In the genomic region with DNA sequence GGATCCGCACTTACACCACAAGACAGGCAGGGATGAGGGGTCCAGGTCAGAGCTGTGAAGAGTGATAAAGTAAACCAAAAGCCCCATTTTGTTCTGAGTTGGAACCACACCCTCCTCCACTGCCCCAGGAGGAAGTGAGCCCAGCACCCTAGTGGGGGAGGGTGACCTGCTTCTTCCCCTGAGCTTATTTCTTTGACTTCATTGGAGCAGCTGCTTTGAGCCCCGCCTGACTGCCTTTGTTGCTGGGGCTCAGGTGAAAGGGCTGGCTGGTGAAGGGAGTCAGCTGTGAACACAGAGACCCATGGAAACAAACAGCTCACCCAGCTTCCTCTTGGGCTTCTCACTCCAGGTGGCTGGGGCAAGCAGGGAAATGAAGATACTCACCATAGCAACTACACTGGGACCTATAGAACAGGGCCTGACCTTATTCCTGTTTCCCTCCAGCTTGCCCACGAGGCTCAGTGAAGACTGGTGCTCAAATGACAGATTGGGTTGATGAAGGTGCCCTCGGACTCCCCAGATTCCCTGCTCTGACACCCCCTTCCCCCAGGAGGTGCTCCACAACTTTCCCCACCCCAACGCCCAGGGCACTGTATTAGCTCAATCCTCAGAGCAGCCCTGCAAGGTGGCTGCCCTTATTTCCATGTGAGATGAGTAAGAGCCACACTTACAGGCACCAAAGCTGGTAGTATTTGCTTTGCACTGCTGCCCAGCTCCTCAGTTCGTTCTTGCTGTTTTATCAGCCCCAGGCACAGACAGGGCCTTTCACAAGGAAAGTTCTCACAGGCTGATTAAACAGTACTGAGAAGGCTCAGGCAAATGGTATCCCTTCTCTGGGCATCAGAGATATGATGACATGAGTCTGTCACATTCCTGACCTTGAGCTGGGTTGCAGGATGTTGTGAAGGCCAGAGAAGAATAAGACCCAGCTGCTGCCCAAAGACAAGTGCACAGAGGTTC, we compare ENCODE assay signal across 8 cellular contexts. TPM values are rescaled to one million over a fixed set of nuclear protein-coding genes. Genes with fewer than 3 reads are reported as not detected.
DNase-seq lines count a peak whose midpoint lies in the region; ATAC-seq, FAIRE-seq and TF ChIP-seq lines count a peak whose summit lies in the region.

No MANE protein-coding gene starts in this region.

- peaks cover 50 to 80% (median 64%) of the 10 kb centered on the region in 10 experiments for H3K4me1 ChIP-seq in BLaER1 treated with 17β-estradiol and CSF1 and Interleukin-3, amounts not matched to agents 10 nM and 100 nM
- peaks cover 47% of the 10 kb centered on the region for H3K4me1 ChIP-seq in HepG2 (ENCODE audit: insufficient read depth, low read length)

- peak overlapping the region; percentile 91 to 100 (median 98) for H3K4me2 ChIP-seq in BLaER1 treated with 17β-estradiol and CSF1 and Interleukin-3, amounts not matched to agents 10 nM and 100 nM
- H3K4me2 ChIP-seq in HepG2 (ENCODE audit: low read depth, low read length), result no peak overlapping the region; the same call in 1 of the 2 replicates

- H3K36me3 Mint-ChIP-seq in activated naive CD8-positive, alpha-beta T cell, result peaks cover 17% of the 10 kb centered on the region

- no peaks in the 10 kb centered on the region for H3K9me3 ChIP-seq in BLaER1 treated with 17β-estradiol and CSF1 and Interleukin-3, amounts not matched to agents 10 nM and 100 nM (replicated peaks in 1 of 11)
- no peaks in the 10 kb centered on the region for H3K9me3 ChIP-seq in HepG2 (ENCODE audit: low read length)

- FAIRE-seq in HepG2 (lab: Jason Lieb, UNC), result no peak

- ATAC-seq in GM19328 (IDR thresholded peaks at IDR 0.05; ENCODE audit: unreplicated experiment) (peak; percentile 26), HG03469 (IDR thresholded peaks at IDR 0.05; ENCODE audit: unreplicated experiment) (peak; percentile 32), HepG2 (no peak)

- H3K9ac ChIP-seq in BLaER1 treated with 17β-estradiol and CSF1 and Interleukin-3, amounts not matched to agents 10 nM and 100 nM, result peak overlapping the region; percentile 86 to 97 (median 91)
- H3K9ac ChIP-seq in HepG2 (ENCODE audit: insufficient read depth, low read depth, low read length), result no peak overlapping the region

- H2AFZ ChIP-seq in HepG2 (ENCODE audit: low read length), result no peak overlapping the region

- POLR2A ChIA-PET in HepG2 (lab: Yijun Ruan, JAX), result interaction anchor here (1.2 to 4.9 kb wide), 2 partner anchors 27 to 38 kb away, joined by 7 to 32 read pairs; no protein-coding TSS in a partner anchor

- in situ Hi-C loops in HepG2 (cut with HindIII; ENCODE audit: extremely low pct_ligation_motif_present, low pct_unique_long_range_greater_than_20kb), result no loop called here

- TF ChIP-seq CTCF in HepG2 (CRISPR knock-in tag; IDR thresholded peaks at IDR 0.05), result no peak

- peaks cover 0 to 73% (median 13%) of the 10 kb centered on the region in 11 experiments; a peak in 12 of 22 replicates for H4K20me1 ChIP-seq in BLaER1 treated with 17β-estradiol and CSF1 and Interleukin-3, amounts not matched to agents 10 nM and 100 nM
- H4K20me1 ChIP-seq in HepG2 (ENCODE audit: insufficient read depth, low read length), result no peaks in the 10 kb centered on the region

- no peaks in the 10 kb centered on the region for H3K27me3 Mint-ChIP-seq in activated naive CD8-positive, alpha-beta T cell

- peak overlapping the region; percentile 97 for H3K27ac Mint-ChIP-seq in activated naive CD8-positive, alpha-beta T cell

- H3K9me3 Mint-ChIP-seq in activated naive CD8-positive, alpha-beta T cell (ENCODE audit: low read depth), result no peaks in the 10 kb centered on the region

- TF ChIP-seq RAD21 in HepG2 (CRISPR knock-in tag; IDR thresholded peaks at IDR 0.05), result no peak

- no peak for TF ChIP-seq EP300 in HepG2 (IDR thresholded peaks at IDR 0.05; ENCODE audit: low read depth in 2 of 2, low read length in 2 of 2)
- no peak for TF ChIP-seq EP300 in HepG2 (CRISPR knock-in tag; IDR thresholded peaks at IDR 0.05; ENCODE audit: borderline replicate concordance)

- CTCF ChIA-PET in HepG2 (lab: Yijun Ruan, JAX; ENCODE audit: low intra/inter-chr PET ratio, low total read pairs), result no interaction called here

- no peak for TF ChIP-seq POLR2A in HepG2 (IDR thresholded peaks at IDR 0.05; ENCODE audit: insufficient read depth in 1 of 2, low read depth in 2 of 2, low read length in 2 of 2)

- intact Hi-C loops in HepG2 (cut with micrococcal nuclease; ENCODE audit: unreplicated experiment), result no loop called here

- H3K4me3 ChIP-seq in BLaER1 treated with 17β-estradiol and CSF1 and Interleukin-3, amounts not matched to agents 10 nM and 100 nM, result peak overlapping the region; percentile 75 to 96 (median 85); a peak in 19 of 20 replicates
- no peak overlapping the region for H3K4me3 ChIP-seq in HepG2 (replicated peaks in 1 of 3; ENCODE audit: insufficient read depth in 1 of 3, low read depth in 2 of 3, low read length in 3 of 3)

- DNase-seq in SHP77 treated with DMSO at 0.1 percent for 48 hours (lab: John Stamatoyannopoulos, UW), result peak; percentile 91
- DNase-seq in HepG2 (ENCODE audit: low spot score), result peak; percentile 38
- DNase-seq in stimulated activated CD8-positive, alpha-beta memory T cell treated with anti-CD3 and anti-CD28 coated beads, Interleukin-4, amount 100 ng/mL, for 48 hours, result peak; percentile 75
- DNase-seq in HuH-7.5 (ENCODE audit: low spot score), result no peak

- H3K27me3 ChIP-seq in BLaER1 treated with 17β-estradiol and CSF1 and Interleukin-3, amounts not matched to agents 10 nM and 100 nM, result no peaks in the 10 kb centered on the region
- H3K27me3 ChIP-seq in HepG2 (ENCODE audit: control insufficient read depth in 1 of 2, insufficient read depth in 2 of 2, low read length in 2 of 2), result no peaks in the 10 kb centered on the region

- WGBS in HepG2 (ENCODE audit: low lambda C conversion rate), result 93% methylated on average over 3 of the region's 6 CpGs

- peak overlapping the region; percentile 98 for H3K4me3 Mint-ChIP-seq in activated naive CD8-positive, alpha-beta T cell

- H3K27ac ChIP-seq in BLaER1 treated with 17β-estradiol and CSF1 and Interleukin-3, amounts not matched to agents 10 nM and 100 nM, result peak overlapping the region; percentile 34 to 98 (median 92); a peak in 21 of 22 replicates
- no peak overlapping the region for H3K27ac ChIP-seq in HepG2 (ENCODE audit: extremely low read length, insufficient read depth, low read length)

- H3K36me3 ChIP-seq in BLaER1 treated with 17β-estradiol and CSF1 and Interleukin-3, amounts not matched to agents 10 nM and 100 nM, result peaks cover 45 to 68% (median 59%) of the 10 kb centered on the region in 11 experiments
- H3K36me3 ChIP-seq in HepG2 (replicated peaks in 1 of 2; ENCODE audit: control insufficient read depth in 1 of 2, insufficient read depth in 2 of 2, low read length in 2 of 2), result peaks cover 15 to 42% of the 10 kb centered on the region in 2 experiments; a peak in 4 of 5 replicates

- BruUV-seq in HepG2 (replicated peaks; lab: Mats Ljungman, UMichigan), result no TSS peak

- peaks cover 79% of the 10 kb centered on the region for H3K4me1 Mint-ChIP-seq in activated naive CD8-positive, alpha-beta T cell (ENCODE audit: low read depth)

- H3K79me2 ChIP-seq in HepG2 (ENCODE audit: insufficient read depth, low read length), result peaks cover 3% of the 10 kb centered on the region

RNA-seq across cellular contexts. Expression of a gene that starts 2.4 kb away (rescaled TPM):
- total RNA-seq in HepG2 (2016; rRNA removed; fragmentation: Illumina TruSeq; extraction: Trizol), result 3.2 and 5.5 TPM in 2 replicates
- total RNA-seq in HepG2 (2016; cell fraction: cytosol; rRNA removed; fragmentation: Illumina TruSeq; extraction: Trizol; ENCODE audit: low read depth), result 2.4 TPM in 2 replicates
- 3.2 and 3.4 TPM in 2 replicates for total RNA-seq in HepG2 (2016; cell fraction: insoluble cytoplasmic fraction; rRNA removed; fragmentation: Illumina TruSeq; extraction: Trizol)
- 5.5 and 5.9 TPM in 2 replicates for total RNA-seq in HepG2 (2016; cell fraction: membrane; rRNA removed; fragmentation: Illumina TruSeq; extraction: Trizol)
- 6.8 and 8.8 TPM in 2 replicates for total RNA-seq in HepG2 (2016; cell fraction: nucleus; rRNA removed; fragmentation: Illumina TruSeq; extraction: Trizol)
- polyA plus RNA-seq in HepG2 (2011; rRNA removed), result 2.7 TPM in 2 replicates
- 3.8 and 4.1 TPM in 2 replicates for polyA plus RNA-seq in HepG2 (2011; cell fraction: cytosol; rRNA removed)
- polyA plus RNA-seq in HepG2 (2011; cell fraction: nucleus; rRNA removed), result 3.8 and 5.1 TPM in 2 replicates
- polyA plus RNA-seq in HepG2 (2012), result 4.1 and 7.4 TPM in 2 replicates
- polyA plus RNA-seq in HepG2 (2016; cell fraction: cytosol; fragmentation: Illumina TruSeq; extraction: Trizol; ENCODE audit: low read depth), result 4.9 and 6.3 TPM in 2 replicates
- polyA plus RNA-seq in HepG2 (2016; cell fraction: insoluble cytoplasmic fraction; fragmentation: Illumina TruSeq; extraction: Trizol; ENCODE audit: low read depth), result 7.6 and 11.9 TPM in 2 replicates
- polyA plus RNA-seq in HepG2 (2016; cell fraction: membrane; fragmentation: Illumina TruSeq; extraction: Trizol; ENCODE audit: low read depth), result 11.8 and 12.1 TPM in 2 replicates
- 4.9 and 6.3 TPM in 2 replicates for polyA plus RNA-seq in HepG2 (2016; cell fraction: nucleus; fragmentation: Illumina TruSeq; extraction: Trizol; ENCODE audit: insufficient read depth, low read depth)
- 10.6 and 155 TPM in 2 replicates for polyA minus RNA-seq in HepG2 (2011; rRNA and poly(A)+ RNA removed; ENCODE audit: low replicate concordance)
- polyA minus RNA-seq in HepG2 (2011; cell fraction: cytosol; rRNA and poly(A)+ RNA removed), result 4.4 and 5.2 TPM in 2 replicates
- polyA minus RNA-seq in HepG2 (2011; cell fraction: nucleus; rRNA and poly(A)+ RNA removed), result 9.1 and 17.2 TPM in 2 replicates

RNA-seq across cellular contexts. Expression of a gene that starts 28.6 kb away (rescaled TPM):
- total RNA-seq in HepG2 (2016; rRNA removed; fragmentation: Illumina TruSeq; extraction: Trizol), result 0.22 TPM in 1 of 2 replicates, not detected in the other
- not detected in 2 replicates for total RNA-seq in HepG2 (2016; cell fraction: cytosol; rRNA removed; fragmentation: Illumina TruSeq; extraction: Trizol; ENCODE audit: low read depth)
- total RNA-seq in HepG2 (2016; cell fraction: insoluble cytoplasmic fraction; rRNA removed; fragmentation: Illumina TruSeq; extraction: Trizol), result not detected in 2 replicates
- not detected in 2 replicates for total RNA-seq in HepG2 (2016; cell fraction: membrane; rRNA removed; fragmentation: Illumina TruSeq; extraction: Trizol)
- 0.16 TPM in 1 of 2 replicates, not detected in the other for total RNA-seq in HepG2 (2016; cell fraction: nucleus; rRNA removed; fragmentation: Illumina TruSeq; extraction: Trizol)
- 0.10 and 0.37 TPM in 2 replicates for polyA plus RNA-seq in HepG2 (2011; rRNA removed)
- polyA plus RNA-seq in HepG2 (2011; cell fraction: cytosol; rRNA removed), result 0.05 and 0.14 TPM in 2 replicates
- polyA plus RNA-seq in HepG2 (2011; cell fraction: nucleus; rRNA removed), result 0.64 and 0.83 TPM in 2 replicates
- polyA plus RNA-seq in HepG2 (2012), result 0.17 and 0.28 TPM in 2 replicates
- 0.03 and 0.07 TPM in 2 replicates for polyA plus RNA-seq in HepG2 (2016; cell fraction: cytosol; fragmentation: Illumina TruSeq; extraction: Trizol; ENCODE audit: low read depth)
- not detected in 2 replicates for polyA plus RNA-seq in HepG2 (2016; cell fraction: insoluble cytoplasmic fraction; fragmentation: Illumina TruSeq; extraction: Trizol; ENCODE audit: low read depth)
- 0.06 and 0.13 TPM in 2 replicates for polyA plus RNA-seq in HepG2 (2016; cell fraction: membrane; fragmentation: Illumina TruSeq; extraction: Trizol; ENCODE audit: low read depth)
- 1.4 and 1.8 TPM in 2 replicates for polyA plus RNA-seq in HepG2 (2016; cell fraction: nucleus; fragmentation: Illumina TruSeq; extraction: Trizol; ENCODE audit: insufficient read depth, low read depth)
- polyA minus RNA-seq in HepG2 (2011; rRNA and poly(A)+ RNA removed; ENCODE audit: low replicate concordance), result 0.52 and 4.4 TPM in 2 replicates
- not detected in 2 replicates for polyA minus RNA-seq in HepG2 (2011; cell fraction: cytosol; rRNA and poly(A)+ RNA removed)
- polyA minus RNA-seq in HepG2 (2011; cell fraction: nucleus; rRNA and poly(A)+ RNA removed), result 0.37 and 0.39 TPM in 2 replicates

RNA-seq across cellular contexts. Expression of a gene that starts 29.5 kb away (rescaled TPM):
- not detected in 2 replicates for total RNA-seq in HepG2 (2016; rRNA removed; fragmentation: Illumina TruSeq; extraction: Trizol)
- not detected in 2 replicates for total RNA-seq in HepG2 (2016; cell fraction: cytosol; rRNA removed; fragmentation: Illumina TruSeq; extraction: Trizol; ENCODE audit: low read depth)
- 0.15 TPM in 1 of 2 replicates, not detected in the other for total RNA-seq in HepG2 (2016; cell fraction: insoluble cytoplasmic fraction; rRNA removed; fragmentation: Illumina TruSeq; extraction: Trizol)
- total RNA-seq in HepG2 (2016; cell fraction: membrane; rRNA removed; fragmentation: Illumina TruSeq; extraction: Trizol), result not detected in 2 replicates
- total RNA-seq in HepG2 (2016; cell fraction: nucleus; rRNA removed; fragmentation: Illumina TruSeq; extraction: Trizol), result not detected in 2 replicates
- 2.3 and 2.9 TPM in 2 replicates for polyA plus RNA-seq in HepG2 (2011; rRNA removed)
- 1.9 and 2.3 TPM in 2 replicates for polyA plus RNA-seq in HepG2 (2011; cell fraction: cytosol; rRNA removed)
- polyA plus RNA-seq in HepG2 (2011; cell fraction: nucleus; rRNA removed), result 4.0 and 4.2 TPM in 2 replicates
- polyA plus RNA-seq in HepG2 (2012), result 0.96 and 1.5 TPM in 2 replicates
- polyA plus RNA-seq in HepG2 (2016; cell fraction: cytosol; fragmentation: Illumina TruSeq; extraction: Trizol; ENCODE audit: low read depth), result not detected in 2 replicates
- polyA plus RNA-seq in HepG2 (2016; cell fraction: insoluble cytoplasmic fraction; fragmentation: Illumina TruSeq; extraction: Trizol; ENCODE audit: low read depth), result not detected in 2 replicates
- not detected in 2 replicates for polyA plus RNA-seq in HepG2 (2016; cell fraction: membrane; fragmentation: Illumina TruSeq; extraction: Trizol; ENCODE audit: low read depth)
- not detected in 2 replicates for polyA plus RNA-seq in HepG2 (2016; cell fraction: nucleus; fragmentation: Illumina TruSeq; extraction: Trizol; ENCODE audit: insufficient read depth, low read depth)
- polyA minus RNA-seq in HepG2 (2011; rRNA and poly(A)+ RNA removed; ENCODE audit: low replicate concordance), result 2.0 TPM in 1 of 2 replicates, not detected in the other
- not detected in 2 replicates for polyA minus RNA-seq in HepG2 (2011; cell fraction: cytosol; rRNA and poly(A)+ RNA removed)
- 0.99 and 1.4 TPM in 2 replicates for polyA minus RNA-seq in HepG2 (2011; cell fraction: nucleus; rRNA and poly(A)+ RNA removed)

Comparison
In these comparisons a context has a peak if more than half of its experiments do, and no peak if none do; other contexts are left out.
1. H3K4me3 ChIP-seq: peak in BLaER1 treated with 17β-estradiol and CSF1 and Interleukin-3, amounts not matched to agents 10 nM and 100 nM (10 of 10); none in HepG2 (0 of 3).